ENCODE assay signal across 25 cellular contexts in genomic region chr5:167870055-167870454, GRCh38.
"Had no signal": no experiment of that assay in that cellular context is flagged by ENCODE, and none has a peak within 500 bp of the region (broad histone marks: within the 10 kb centered on the region; RNA-seq: fewer than 3 reads in every experiment).

No MANE protein-coding gene starts in this region.

- H3K27ac ChIP-seq: breast epithelium, gastroesophageal sphincter, heart left ventricle, psoas muscle, suprapubic skin, tibial nerve had no signal

- H3K27me3 Mint-ChIP-seq: activated CD4-positive, alpha-beta memory T cell treated with anti-CD3 and anti-CD28 coated beads, Interleukin-2, amount 10 ng/mL, durations not matched to agents 7 days and 5 days; activated naive CD4-positive, alpha-beta T cell treated with anti-CD3 and anti-CD28 coated beads, Interleukin-2, amount 50 U/mL, for 24 hours; central memory CD8-positive, alpha-beta T cell; natural killer cell treated with Interleukin-12 subunit alpha and Interleukin-12 subunit beta and Interleukin-15 and Interleukin-18, amount 100 ng/mL, for 72 hours; stimulated activated naive CD8-positive, alpha-beta T cell treated with anti-CD3 and anti-CD28 coated beads, Interleukin-15, amount 100 ng/mL, for 72 hours had no signal

- H3K4me1 Mint-ChIP-seq: activated CD4-positive, alpha-beta memory T cell treated with anti-CD3 and anti-CD28 coated beads, Interleukin-2, amount 10 ng/mL, durations not matched to agents 7 days and 5 days; activated naive CD4-positive, alpha-beta T cell treated with anti-CD3 and anti-CD28 coated beads, Interleukin-2, amount 50 U/mL, for 24 hours; central memory CD8-positive, alpha-beta T cell; stimulated activated naive CD8-positive, alpha-beta T cell treated with anti-CD3 and anti-CD28 coated beads, Interleukin-15, amount 100 ng/mL, for 72 hours; T-helper 17 cell had no signal

- H3K9me3 ChIP-seq: breast epithelium, gastroesophageal sphincter, heart left ventricle, psoas muscle, suprapubic skin, tibial nerve had no signal

- ATAC-seq: gastroesophageal sphincter; heart left ventricle; left cardiac atrium; natural killer cell treated with Interleukin-12 subunit alpha and Interleukin-12 subunit beta and Interleukin-15 and Interleukin-18, amount 100 ng/mL, for 72 hours; psoas muscle; right cardiac atrium; stimulated activated naive CD8-positive, alpha-beta T cell treated with anti-CD3 and anti-CD28 coated beads, Interleukin-15, amount 100 ng/mL, for 72 hours; T-helper 17 cell had no signal

- DNase-seq: activated CD4-positive, alpha-beta memory T cell treated with anti-CD3 and anti-CD28 coated beads, Interleukin-2, amount 10 ng/mL, durations not matched to agents 7 days and 5 days; activated CD4-positive, alpha-beta T cell treated with anti-CD3 and anti-CD28 coated beads for 48 hours; activated gamma-delta T cell; activated T-cell treated with anti-CD3 and anti-CD28 coated beads for 4 hours; aorta; effector memory CD4-positive, alpha-beta T cell; heart left ventricle; left cardiac atrium; midbrain; psoas muscle; right cardiac atrium; stimulated activated CD4-positive, alpha-beta T cell treated with anti-CD3 and anti-CD28 coated beads, Interleukin-12 subunit alpha, Interleukin-12 subunit beta, amount 100 ng/mL, for 4 hours; stimulated activated CD4-positive, alpha-beta T cell treated with anti-CD3 and anti-CD28 coated beads, Interleukin-4, amount 100 ng/mL, for 4 hours; stimulated activated naive CD8-positive, alpha-beta T cell treated with anti-CD3 and anti-CD28 coated beads, Interleukin-15, amount 100 ng/mL, for 72 hours; T-helper 17 cell had no signal

- H3K27me3 ChIP-seq: breast epithelium, gastroesophageal sphincter, heart left ventricle, suprapubic skin, tibial nerve had no signal

- H3K4me3 ChIP-seq: breast epithelium, gastroesophageal sphincter, heart left ventricle, psoas muscle, suprapubic skin, tibial nerve had no signal

- H3K4me1 ChIP-seq: breast epithelium, gastroesophageal sphincter, heart left ventricle, psoas muscle, suprapubic skin had no signal

- H3K9me3 Mint-ChIP-seq: activated T-helper 1 cell treated with anti-CD3 and anti-CD28 coated beads, Interleukin-12 subunit alpha, Interleukin-12 subunit beta, Interleukin-2, Interleukin-4 antibody, amounts not matched to agents 30 ng/mL and 10 ng/mL and 1 ng/mL, durations not matched to agents 14 hours and 24 hours and 36 hours had no signal

- H3K36me3 ChIP-seq: breast epithelium, gastroesophageal sphincter, heart left ventricle, suprapubic skin, tibial nerve had no signal

- FAIRE-seq: colon, islet of Langerhans had no signal

- H3K36me3 Mint-ChIP-seq: activated naive CD4-positive, alpha-beta T cell treated with anti-CD3 and anti-CD28 coated beads, Interleukin-2, amount 50 U/mL, for 24 hours; natural killer cell treated with Interleukin-12 subunit alpha and Interleukin-12 subunit beta and Interleukin-15 and Interleukin-18, amount 100 ng/mL, for 72 hours had no signal

- H3K27ac Mint-ChIP-seq: activated CD4-positive, alpha-beta memory T cell treated with anti-CD3 and anti-CD28 coated beads, Interleukin-2, amount 10 ng/mL, durations not matched to agents 7 days and 5 days; activated naive CD4-positive, alpha-beta T cell treated with anti-CD3 and anti-CD28 coated beads, Interleukin-2, amount 50 U/mL, for 24 hours; activated T-helper 1 cell treated with anti-CD3 and anti-CD28 coated beads, Interleukin-12 subunit alpha, Interleukin-12 subunit beta, Interleukin-2, Interleukin-4 antibody, amounts not matched to agents 30 ng/mL and 10 ng/mL and 1 ng/mL, durations not matched to agents 14 hours and 24 hours and 36 hours; natural killer cell treated with Interleukin-12 subunit alpha and Interleukin-12 subunit beta and Interleukin-15 and Interleukin-18, amount 100 ng/mL, for 72 hours; stimulated activated naive CD8-positive, alpha-beta T cell treated with anti-CD3 and anti-CD28 coated beads, Interleukin-15, amount 100 ng/mL, for 72 hours; T-helper 17 cell had no signal

- H3K4me3 Mint-ChIP-seq: activated CD4-positive, alpha-beta memory T cell treated with anti-CD3 and anti-CD28 coated beads, Interleukin-2, amount 10 ng/mL, durations not matched to agents 7 days and 5 days; activated naive CD4-positive, alpha-beta T cell treated with anti-CD3 and anti-CD28 coated beads, Interleukin-2, amount 50 U/mL, for 24 hours; activated T-helper 1 cell treated with anti-CD3 and anti-CD28 coated beads, Interleukin-12 subunit alpha, Interleukin-12 subunit beta, Interleukin-2, Interleukin-4 antibody, amounts not matched to agents 30 ng/mL and 10 ng/mL and 1 ng/mL, durations not matched to agents 14 hours and 24 hours and 36 hours; central memory CD8-positive, alpha-beta T cell; natural killer cell treated with Interleukin-12 subunit alpha and Interleukin-12 subunit beta and Interleukin-15 and Interleukin-18, amount 100 ng/mL, for 72 hours; stimulated activated naive CD8-positive, alpha-beta T cell treated with anti-CD3 and anti-CD28 coated beads, Interleukin-15, amount 100 ng/mL, for 72 hours; T-helper 17 cell had no signal
